In the genomic region with DNA sequence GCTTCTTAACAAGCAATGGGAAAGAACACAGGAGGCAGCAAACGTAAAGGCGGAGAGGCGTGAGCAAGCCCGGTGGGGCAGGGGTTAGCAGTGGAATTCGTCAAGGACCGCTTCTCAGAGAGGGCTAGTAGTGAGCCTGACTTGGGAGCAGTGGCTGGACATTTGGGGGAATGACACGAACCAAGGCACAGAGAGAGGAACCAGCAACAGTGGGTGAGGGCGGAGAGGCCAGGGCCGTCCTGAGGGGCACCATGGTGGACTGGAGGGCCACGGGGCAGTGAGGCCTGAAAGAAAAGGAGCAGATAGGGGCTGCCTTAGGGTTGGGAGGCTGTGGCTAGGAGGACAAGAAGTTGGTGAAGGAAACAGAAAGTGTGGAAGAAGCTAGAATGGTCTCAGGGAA, we compare ENCODE assay signal across 7 cellular contexts.
"Had no signal": no experiment of that assay in that cellular context is flagged by ENCODE, and none has a peak within 500 bp of the region (broad histone marks: within the 10 kb centered on the region; RNA-seq: fewer than 3 reads in every experiment).

No MANE protein-coding gene starts in this region.

- H3K4me3 ChIP-seq: GM23338, HAP-1 had no signal

- H3K4me3 Mint-ChIP-seq: GM23338, HFFc6 had no signal

- H3K9me3 Mint-ChIP-seq: GM23338, HFFc6 had no signal

- H2AFZ ChIP-seq: GM23338 had no signal

- H3K36me3 ChIP-seq: HAP-1 had no signal

- H3K9me3 ChIP-seq: HAP-1 had no signal

- H3K27ac Mint-ChIP-seq: GM23338, HFFc6 had no signal

- H3K4me2 ChIP-seq: GM23338 had no signal

- ATAC-seq: GM23338, HCT116 had no signal

- DNase-seq: H7, HFFc6, IMR-90, KBM-7 had no signal
